Comparison of ENCODE assay signal across 8 cellular contexts in genomic region chr2:190277234-190278112, GRCh38. TPM values are rescaled to one million over a fixed set of nuclear protein-coding genes. Genes with fewer than 3 reads are reported as not detected.
A peak's percentile ranks its signal among the peaks of the same experiment; 100 is the strongest.
DNase-seq lines count a peak whose midpoint lies in the region; ATAC-seq, FAIRE-seq and TF ChIP-seq lines count a peak whose summit lies in the region.

No MANE protein-coding gene starts in this region.

- no peaks in the 10 kb centered on the region; the same call in 1 of the 2 replicates for H3K36me3 ChIP-seq in OCI-LY1 (ENCODE audit: insufficient read depth, low read length)

- peak; percentile 56 to 57 for ATAC-seq in natural killer cell treated with Interleukin-12 subunit alpha and Interleukin-12 subunit beta and Interleukin-15 and Interleukin-18, amount 100 ng/mL, for 72 hours
- ATAC-seq in HG03342 (IDR thresholded peaks at IDR 0.05; ENCODE audit: unreplicated experiment), result no peak

- no peaks in the 10 kb centered on the region for H3K79me2 ChIP-seq in OCI-LY1 (ENCODE audit: insufficient read depth, low read length)

- no peaks in the 10 kb centered on the region for H3K27me3 Mint-ChIP-seq in natural killer cell treated with Interleukin-12 subunit alpha and Interleukin-12 subunit beta and Interleukin-15 and Interleukin-18, amount 100 ng/mL, for 72 hours

- no peaks in the 10 kb centered on the region for H4K20me1 ChIP-seq in OCI-LY1 (ENCODE audit: insufficient read depth, low read length)

- H3K36me3 Mint-ChIP-seq in natural killer cell treated with Interleukin-12 subunit alpha and Interleukin-12 subunit beta and Interleukin-15 and Interleukin-18, amount 100 ng/mL, for 72 hours, result peaks cover 15% of the 10 kb centered on the region

- no peaks in the 10 kb centered on the region for H3F3A ChIP-seq in OCI-LY1 (ENCODE audit: insufficient read depth, low read length)

- peak; percentile 67 for FAIRE-seq in GM19239 (lab: Jason Lieb, UNC)

- no peaks in the 10 kb centered on the region for H3K27me3 ChIP-seq in OCI-LY1 (ENCODE audit: insufficient read depth, low read length)

- no peak overlapping the region for H3K27ac Mint-ChIP-seq in natural killer cell treated with Interleukin-12 subunit alpha and Interleukin-12 subunit beta and Interleukin-15 and Interleukin-18, amount 100 ng/mL, for 72 hours

- TF ChIP-seq CTCF in OCI-LY1 (IDR thresholded peaks at IDR 0.05; ENCODE audit: low read length), result peak; percentile 58; the same call in 1 of the 2 replicates

- H3K4me3 Mint-ChIP-seq in natural killer cell treated with Interleukin-12 subunit alpha and Interleukin-12 subunit beta and Interleukin-15 and Interleukin-18, amount 100 ng/mL, for 72 hours, result no peak overlapping the region

- no peaks in the 10 kb centered on the region for H3K9me3 ChIP-seq in OCI-LY1 (ENCODE audit: low read length)

- H3K4me1 Mint-ChIP-seq in natural killer cell treated with Interleukin-12 subunit alpha and Interleukin-12 subunit beta and Interleukin-15 and Interleukin-18, amount 100 ng/mL, for 72 hours (ENCODE audit: low read depth in 2 of 2), result peaks cover under 1 to 5% of the 10 kb centered on the region in 2 donors

- H3K4me2 ChIP-seq in OCI-LY1 (ENCODE audit: low read length), result no peak overlapping the region

- peak; percentile 43 for DNase-seq in CD1c-positive myeloid dendritic cell (ENCODE audit: extremely low spot score)
- no peak for DNase-seq in GM19239 (ENCODE audit: insufficient read length, low spot score)
- DNase-seq in dermis blood vessel endothelial cell, result peak; percentile 71
- DNase-seq in natural killer cell treated with Interleukin-12 subunit alpha and Interleukin-12 subunit beta and Interleukin-15 and Interleukin-18, amount 100 ng/mL, for 72 hours (ENCODE audit: low spot score), result no peak
- DNase-seq in hepatic stellate cell (ENCODE audit: low spot score), result no peak
- no peak for DNase-seq in NCI-H187 treated with DMSO at 0.1 percent for 48 hours (lab: John Stamatoyannopoulos, UW)

- no peaks in the 10 kb centered on the region for H3K9me2 ChIP-seq in OCI-LY1 (ENCODE audit: low read depth, low read length)

- H3K9ac ChIP-seq in OCI-LY1 (ENCODE audit: low read length), result no peak overlapping the region

- H3K9me3 Mint-ChIP-seq in natural killer cell treated with Interleukin-12 subunit alpha and Interleukin-12 subunit beta and Interleukin-15 and Interleukin-18, amount 100 ng/mL, for 72 hours, result no peaks in the 10 kb centered on the region

- no peak overlapping the region for H3K4me3 ChIP-seq in OCI-LY1 (ENCODE audit: low read depth, low read length, poor library complexity, severe bottlenecking)

- H2AFZ ChIP-seq in OCI-LY1 (ENCODE audit: low read length), result no peak overlapping the region

- no peak overlapping the region for H3K27ac ChIP-seq in OCI-LY1 (ENCODE audit: low read depth, low read length, poor library complexity, severe bottlenecking)

- peaks cover 4% of the 10 kb centered on the region for H3K4me1 ChIP-seq in OCI-LY1 (ENCODE audit: insufficient read depth, low read length, severe bottlenecking)

RNA-seq across cellular contexts. Expression of gene HIBCH, which starts 42.2 kb away (rescaled TPM):
- total RNA-seq in dermis blood vessel endothelial cell, result 22.6 and 26.2 TPM in 2 replicates
- total RNA-seq in natural killer cell treated with Interleukin-12 subunit alpha and Interleukin-12 subunit beta and Interleukin-15 and Interleukin-18, amount 100 ng/mL, for 72 hours, result 10 to 100 TPM; 19.8 to 68.4 TPM

Comparison
In these comparisons a context has a peak if more than half of its experiments do, and no peak if none do; other contexts are left out.
1. DNase-seq: peak in CD1c-positive myeloid dendritic cell (single experiment) and dermis blood vessel endothelial cell (single experiment); none in GM19239 (single experiment), natural killer cell treated with Interleukin-12 subunit alpha and Interleukin-12 subunit beta and Interleukin-15 and Interleukin-18, amount 100 ng/mL, for 72 hours (single experiment), hepatic stellate cell (single experiment) and NCI-H187 treated with DMSO at 0.1 percent for 48 hours (single experiment).